In the genomic region with DNA sequence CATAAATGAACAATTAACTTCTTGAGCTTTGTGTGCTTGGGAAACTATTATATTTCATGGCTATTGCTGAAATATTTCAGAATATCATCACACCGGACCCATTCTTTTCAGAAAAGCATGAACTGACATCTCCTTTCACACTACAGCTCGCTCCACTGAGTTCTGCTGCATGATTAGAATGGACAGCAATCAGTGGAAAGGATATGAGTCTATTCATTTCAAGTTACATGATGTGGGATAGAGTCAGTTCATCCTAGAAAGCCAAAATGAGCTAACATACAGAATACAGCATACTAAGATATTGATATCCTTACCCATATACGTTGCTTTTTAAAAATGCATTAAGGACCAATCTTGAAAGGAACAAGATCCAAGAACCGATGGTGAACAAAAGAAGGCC, we compare ENCODE assay signal across 1 cellular context.
TF ChIP-seq lines count a peak whose summit lies in the region.

No MANE protein-coding gene starts in this region.

TF ChIP-seq in A549, 52 proteins besides CTCF, POLR2A, EP300 and RAD21 (continued from another document):
- TF ChIP-seq USF2 (IDR thresholded peaks at IDR 0.05) (no peak), RFX5 (IDR thresholded peaks at IDR 0.05) (no peak), E2F6 (IDR thresholded peaks at IDR 0.05; ENCODE audit: borderline replicate concordance, low read depth) (no peak), POLR2AphosphoS2 (conservative IDR thresholded peaks at IDR 0.05; ENCODE audit: low read length) (no peak), HDAC2 (IDR thresholded peaks at IDR 0.05) (no peak)
- TF ChIP-seq, protein P1, sequence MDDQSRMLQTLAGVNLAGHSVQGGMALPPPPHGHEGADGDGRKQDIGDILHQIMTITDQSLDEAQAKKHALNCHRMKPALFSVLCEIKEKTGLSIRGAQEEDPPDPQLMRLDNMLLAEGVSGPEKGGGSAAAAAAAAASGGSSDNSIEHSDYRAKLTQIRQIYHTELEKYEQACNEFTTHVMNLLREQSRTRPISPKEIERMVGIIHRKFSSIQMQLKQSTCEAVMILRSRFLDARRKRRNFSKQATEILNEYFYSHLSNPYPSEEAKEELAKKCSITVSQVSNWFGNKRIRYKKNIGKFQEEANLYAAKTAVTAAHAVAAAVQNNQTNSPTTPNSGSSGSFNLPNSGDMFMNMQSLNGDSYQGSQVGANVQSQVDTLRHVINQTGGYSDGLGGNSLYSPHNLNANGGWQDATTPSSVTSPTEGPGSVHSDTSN (IDR thresholded peaks at IDR 0.05), result no peak
- TF ChIP-seq, protein P2, sequence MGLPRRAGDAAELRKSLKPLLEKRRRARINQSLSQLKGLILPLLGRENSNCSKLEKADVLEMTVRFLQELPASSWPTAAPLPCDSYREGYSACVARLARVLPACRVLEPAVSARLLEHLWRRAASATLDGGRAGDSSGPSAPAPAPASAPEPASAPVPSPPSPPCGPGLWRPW (IDR thresholded peaks at IDR 0.05), result no peak
